Comparison of ENCODE assay signal across 8 cellular contexts in the genomic region with DNA sequence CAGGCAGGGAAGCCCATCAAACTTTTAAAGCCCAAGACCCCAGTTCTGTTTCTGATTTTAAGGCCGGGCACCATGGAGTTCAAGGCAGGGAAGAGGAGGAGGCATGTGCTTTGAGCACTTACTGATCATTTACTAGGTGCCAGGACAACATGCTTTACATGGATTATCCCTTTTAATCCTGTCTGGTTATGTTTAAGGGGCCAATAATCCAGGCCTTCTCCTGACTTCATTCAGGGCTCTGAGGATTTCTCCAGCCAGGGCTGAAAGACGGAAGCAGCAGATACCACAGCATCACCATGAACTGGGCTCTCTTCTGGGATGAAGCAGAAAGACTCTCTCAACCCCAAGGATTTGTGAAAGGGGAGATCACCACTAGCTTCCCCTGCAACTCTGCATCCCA. TPM values are rescaled to one million over a fixed set of nuclear protein-coding genes. Genes with fewer than 3 reads are reported as not detected.
DNase-seq lines count a peak whose midpoint lies in the region; TF ChIP-seq lines count a peak whose summit lies in the region.

No MANE protein-coding gene starts in this region.

- TF ChIP-seq CTCF in type B pancreatic cell (conservative IDR thresholded peaks at IDR 0.05): no peak

- H3K27ac Mint-ChIP-seq in activated naive CD4-positive, alpha-beta T cell treated with anti-CD3 and anti-CD28 coated beads, Interleukin-2, amount 10 ng/mL, durations not matched to agents 7 days and 5 days: peak overlapping the region; percentile 96
- peak overlapping the region; percentile 90 for H3K27ac Mint-ChIP-seq in activated CD4-positive, alpha-beta memory T cell treated with anti-CD3 and anti-CD28 coated beads for 36 hours
- H3K27ac Mint-ChIP-seq in immature natural killer cell (peak overlapping the region; percentile 89 to 97 (median 95)), type B pancreatic cell (peak overlapping the region; percentile 41)

- H3K4me1 Mint-ChIP-seq in activated naive CD4-positive, alpha-beta T cell treated with anti-CD3 and anti-CD28 coated beads, Interleukin-2, amount 10 ng/mL, durations not matched to agents 7 days and 5 days: peaks cover 67% of the 10 kb centered on the region
- peaks cover 53% of the 10 kb centered on the region for H3K4me1 Mint-ChIP-seq in activated CD4-positive, alpha-beta memory T cell treated with anti-CD3 and anti-CD28 coated beads for 36 hours (ENCODE audit: low read depth)
- H3K4me1 Mint-ChIP-seq in immature natural killer cell (peaks cover 80 to 83% of the 10 kb centered on the region in 2 donors), type B pancreatic cell (ENCODE audit: unreplicated experiment) (peaks cover 28% of the 10 kb centered on the region)

- intact Hi-C loops in activated CD4-positive, alpha-beta memory T cell treated with anti-CD3 and anti-CD28 coated beads for 36 hours (cut with micrococcal nuclease): loop anchor here (2.0 to 5.0 kb wide), 2 partner anchors 43 to 150 kb away; a partner anchor contains a TSS

- H3K9me3 Mint-ChIP-seq in activated naive CD4-positive, alpha-beta T cell treated with anti-CD3 and anti-CD28 coated beads, Interleukin-2, amount 10 ng/mL, durations not matched to agents 7 days and 5 days: no peaks in the 10 kb centered on the region
- H3K9me3 Mint-ChIP-seq in activated CD4-positive, alpha-beta memory T cell treated with anti-CD3 and anti-CD28 coated beads for 36 hours: no peaks in the 10 kb centered on the region
- H3K9me3 Mint-ChIP-seq in immature natural killer cell: no peaks in the 10 kb centered on the region
- H3K9me3 Mint-ChIP-seq in type B pancreatic cell: no peaks in the 10 kb centered on the region

- H3K27me3 Mint-ChIP-seq in activated naive CD4-positive, alpha-beta T cell treated with anti-CD3 and anti-CD28 coated beads, Interleukin-2, amount 10 ng/mL, durations not matched to agents 7 days and 5 days: no peaks in the 10 kb centered on the region
- H3K27me3 Mint-ChIP-seq in activated CD4-positive, alpha-beta memory T cell treated with anti-CD3 and anti-CD28 coated beads for 36 hours: no peaks in the 10 kb centered on the region
- peaks cover 13 to 46% (median 41%) of the 10 kb centered on the region in 3 donors for H3K27me3 Mint-ChIP-seq in immature natural killer cell (ENCODE audit: low read depth in 3 of 3)
- H3K27me3 Mint-ChIP-seq in type B pancreatic cell: no peaks in the 10 kb centered on the region

- TF ChIP-seq POLR2A in erythroblast (IDR thresholded peaks at IDR 0.05; ENCODE audit: low read length): no peak

- CTCF ChIA-PET in activated naive CD4-positive, alpha-beta T cell treated with anti-CD3 and anti-CD28 coated beads, Interleukin-2, amount 10 ng/mL, durations not matched to agents 7 days and 5 days (lab: Charles Lee): interaction anchor here (0.7 to 10.9 kb wide), 8 partner anchors 9 to 105 kb away, joined by 3 to 259 read pairs (median 5); a partner anchor contains a TSS
- CTCF ChIA-PET in activated CD4-positive, alpha-beta memory T cell treated with anti-CD3 and anti-CD28 coated beads for 36 hours (lab: Charles Lee): interaction anchor here (1.0 to 18.7 kb wide), 8 partner anchors 16 to 150 kb away, joined by 3 to 470 read pairs (median 6); a partner anchor contains a TSS

- peaks cover 75% of the 10 kb centered on the region for H3K36me3 Mint-ChIP-seq in activated naive CD4-positive, alpha-beta T cell treated with anti-CD3 and anti-CD28 coated beads, Interleukin-2, amount 10 ng/mL, durations not matched to agents 7 days and 5 days
- H3K36me3 Mint-ChIP-seq in activated CD4-positive, alpha-beta memory T cell treated with anti-CD3 and anti-CD28 coated beads for 36 hours: peaks cover 73% of the 10 kb centered on the region
- H3K36me3 Mint-ChIP-seq in immature natural killer cell: peaks cover 18 to 31% (median 31%) of the 10 kb centered on the region in 3 donors
- peaks cover 16% of the 10 kb centered on the region for H3K36me3 Mint-ChIP-seq in type B pancreatic cell

- no peak for DNase-seq in activated naive CD4-positive, alpha-beta T cell treated with anti-CD3 and anti-CD28 coated beads, Interleukin-2, amount 10 ng/mL, durations not matched to agents 7 days and 5 days
- DNase-seq in activated naive CD4-positive, alpha-beta T cell (lab: John Stamatoyannopoulos, UW): no peak
- DNase-seq in activated CD4-positive, alpha-beta memory T cell treated with anti-CD3 and anti-CD28 coated beads for 36 hours: no peak
- DNase-seq in immature natural killer cell (no peak), type B pancreatic cell (ENCODE audit: extremely low spot score, unreplicated experiment) (no peak), erythroblast (lab: John Stamatoyannopoulos, UW) (no peak), SIG-M5 (lab: John Stamatoyannopoulos, UW) (no peak), G401 (ENCODE audit: low spot score) (no peak)

- POLR2A ChIA-PET in activated CD4-positive, alpha-beta memory T cell treated with anti-CD3 and anti-CD28 coated beads for 36 hours (lab: Charles Lee): interaction anchor here (1.7 to 12.8 kb wide), 3 partner anchors 17 to 114 kb away, joined by 6 to 177 read pairs (median 6); a partner anchor contains a TSS

- peak overlapping the region; percentile 100 for H3K4me3 Mint-ChIP-seq in activated naive CD4-positive, alpha-beta T cell treated with anti-CD3 and anti-CD28 coated beads, Interleukin-2, amount 10 ng/mL, durations not matched to agents 7 days and 5 days
- H3K4me3 Mint-ChIP-seq in activated CD4-positive, alpha-beta memory T cell treated with anti-CD3 and anti-CD28 coated beads for 36 hours: peak overlapping the region; percentile 99
- H3K4me3 Mint-ChIP-seq in immature natural killer cell: peak overlapping the region; percentile 96 to 98 (median 98)
- peak overlapping the region; percentile 45 for H3K4me3 Mint-ChIP-seq in type B pancreatic cell

- in situ Hi-C loops in G401 (cut with HindIII; ENCODE audit: low sequenced_read_pairs): no loop called here

RNA-seq across cellular contexts. Expression of a gene that starts 4.1 kb away (rescaled TPM):
- 100 to 1,000 TPM; 570 to 573 TPM for total RNA-seq in activated CD4-positive, alpha-beta memory T cell treated with anti-CD3 and anti-CD28 coated beads for 36 hours
- 1,000 to 10,000 TPM in 2 of 3 donors, 100 to 1,000 TPM in 1; 782 to 1,087 (median 1,041) TPM for polyA plus RNA-seq in immature natural killer cell
- total RNA-seq in type B pancreatic cell (ENCODE audit: low replicate concordance): 60.4 and 172 TPM in 2 replicates
- total RNA-seq in G401 (2014; rRNA removed; shearing (Covaris generic)): 28.2 and 37.3 TPM in 2 replicates

RNA-seq across cellular contexts. Expression of a gene that starts 16.2 kb away (rescaled TPM):
- total RNA-seq in activated CD4-positive, alpha-beta memory T cell treated with anti-CD3 and anti-CD28 coated beads for 36 hours: 10 to 100 TPM; 46.6 to 51.0 TPM
- 10 to 100 TPM; 10.1 to 16.5 (median 15.9) TPM for polyA plus RNA-seq in immature natural killer cell
- total RNA-seq in type B pancreatic cell (ENCODE audit: low replicate concordance): 32.3 and 36.5 TPM in 2 replicates
- total RNA-seq in G401 (2014; rRNA removed; shearing (Covaris generic)): 68.3 and 75.5 TPM in 2 replicates

RNA-seq across cellular contexts. Expression of a gene that starts 16.5 kb away (rescaled TPM):
- total RNA-seq in activated CD4-positive, alpha-beta memory T cell treated with anti-CD3 and anti-CD28 coated beads for 36 hours: 10 to 100 TPM; 18.2 to 18.3 TPM
- 10 to 100 TPM in 2 of 3 donors, 1 to 10 TPM in 1; 5.9 to 11.5 (median 11.2) TPM for polyA plus RNA-seq in immature natural killer cell
- total RNA-seq in type B pancreatic cell (ENCODE audit: low replicate concordance): 31.8 and 35.7 TPM in 2 replicates
- total RNA-seq in G401 (2014; rRNA removed; shearing (Covaris generic)): 23.8 TPM in 2 replicates

RNA-seq across cellular contexts. Expression of a gene that starts 42.3 kb away (rescaled TPM):
- 1 to 10 TPM; 6.1 to 6.3 TPM for total RNA-seq in activated CD4-positive, alpha-beta memory T cell treated with anti-CD3 and anti-CD28 coated beads for 36 hours
- under 1 TPM; 0.22 to 0.94 (median 0.62) TPM for polyA plus RNA-seq in immature natural killer cell
- total RNA-seq in type B pancreatic cell (ENCODE audit: low replicate concordance): 2.9 and 13.2 TPM in 2 replicates
- 4.7 and 9.9 TPM in 2 replicates for total RNA-seq in G401 (2014; rRNA removed; shearing (Covaris generic))

Comparison
In these comparisons a context has a peak if more than half of its experiments do, and no peak if none do; other contexts are left out.
1. H3K27ac Mint-ChIP-seq: peak in every context shown above with its lines; median percentile 96 in activated naive CD4-positive, alpha-beta T cell treated with anti-CD3 and anti-CD28 coated beads, Interleukin-2, amount 10 ng/mL, durations not matched to agents 7 days and 5 days; 95 in immature natural killer cell; 90 in activated CD4-positive, alpha-beta memory T cell treated with anti-CD3 and anti-CD28 coated beads for 36 hours; 41 in type B pancreatic cell.
2. H3K4me3 Mint-ChIP-seq: peak in every context shown above with its lines; median percentile 100 in activated naive CD4-positive, alpha-beta T cell treated with anti-CD3 and anti-CD28 coated beads, Interleukin-2, amount 10 ng/mL, durations not matched to agents 7 days and 5 days; 99 in activated CD4-positive, alpha-beta memory T cell treated with anti-CD3 and anti-CD28 coated beads for 36 hours; 98 in immature natural killer cell; 45 in type B pancreatic cell.